Comparison of ENCODE assay signal across 8 cellular contexts in the genomic region with DNA sequence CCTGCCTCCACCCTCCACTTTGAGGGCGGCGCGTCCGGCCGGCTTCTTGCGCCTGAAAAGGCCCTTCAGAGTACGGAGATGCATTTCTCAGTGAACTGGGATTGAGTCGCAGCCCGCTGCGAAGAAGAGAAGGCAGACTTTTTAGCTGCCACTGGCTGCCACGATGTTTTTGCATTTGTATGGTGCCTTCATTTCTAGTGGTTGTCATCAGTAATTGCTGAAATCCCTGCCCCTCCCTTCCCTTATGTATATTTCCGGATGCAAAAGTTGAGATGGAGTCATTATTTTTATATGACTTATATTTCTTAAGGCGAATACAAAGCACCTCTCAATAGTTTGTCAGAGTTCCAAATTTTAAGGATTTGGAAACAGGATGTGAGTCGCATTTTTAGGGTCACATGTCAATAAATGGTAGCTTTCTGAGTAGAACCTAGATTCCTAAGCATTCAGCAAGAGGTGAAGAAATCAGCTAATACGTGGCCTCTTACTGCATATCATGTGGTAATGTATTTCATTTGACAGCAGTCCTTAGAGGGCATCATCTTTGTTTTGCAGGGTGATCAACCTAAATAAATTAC. TPM values are rescaled to one million over a fixed set of nuclear protein-coding genes. Genes with fewer than 3 reads are reported as not detected.
DNase-seq lines count a peak whose midpoint lies in the region; ATAC-seq and TF ChIP-seq lines count a peak whose summit lies in the region.

No MANE protein-coding gene starts in this region.

- H3K4me1 ChIP-seq in neural progenitor cell: peaks cover 5% of the 10 kb centered on the region

- peak overlapping the region; percentile 61 for H3K9ac ChIP-seq in neural progenitor cell

- H3K27me3 Mint-ChIP-seq in effector memory CD8-positive, alpha-beta T cell: no peaks in the 10 kb centered on the region
- H3K27me3 Mint-ChIP-seq in neural progenitor cell (ENCODE audit: insufficient read depth, low read depth): peaks cover 2% of the 10 kb centered on the region

- H3K36me3 Mint-ChIP-seq in effector memory CD8-positive, alpha-beta T cell (ENCODE audit: insufficient read depth): peaks cover 3% of the 10 kb centered on the region
- H3K36me3 Mint-ChIP-seq in neural progenitor cell: no peaks in the 10 kb centered on the region

- H3K79me2 ChIP-seq in neural progenitor cell (ENCODE audit: low read depth): peaks cover 45% of the 10 kb centered on the region

- DNase-seq in NCI-H2171 treated with DMSO at 0.1 percent for 48 hours (lab: John Stamatoyannopoulos, UW): peak; percentile 1
- DNase-seq in NCI-H2171 (lab: John Stamatoyannopoulos, UW): no peak
- peak; percentile 9 for DNase-seq in RWPE1 (ENCODE audit: low spot score)
- DNase-seq in effector memory CD8-positive, alpha-beta T cell: peak in 2 of 3 experiments; percentile 5 to 23
- DNase-seq in neural progenitor cell (ENCODE audit: low spot score): no peak
- DNase-seq in NCI-H2196 treated with DMSO at 0.1 percent for 48 hours (lab: John Stamatoyannopoulos, UW; ENCODE audit: unreplicated experiment): no peak

- CTCF ChIA-PET in RWPE1 (lab: Yijun Ruan, JAX): interaction anchor here (0.6 kb wide), 1 partner anchor 38 kb away, joined by 3 read pairs; no protein-coding TSS in a partner anchor

- H3K27ac ChIP-seq in RWPE1: peak overlapping the region; percentile 77
- no peak overlapping the region for H3K27ac ChIP-seq in neural progenitor cell

- peak; percentile 16 for ATAC-seq in effector memory CD8-positive, alpha-beta T cell (replicated peaks)
- ATAC-seq in HG03175 (IDR thresholded peaks at IDR 0.05; ENCODE audit: unreplicated experiment) (no peak), GM21737 (IDR thresholded peaks at IDR 0.05; ENCODE audit: unreplicated experiment) (no peak)

- peaks cover 23 to 37% of the 10 kb centered on the region in 2 donors for H3K4me1 Mint-ChIP-seq in effector memory CD8-positive, alpha-beta T cell (ENCODE audit: low read depth in 2 of 2)
- H3K4me1 Mint-ChIP-seq in neural progenitor cell: peaks cover 5% of the 10 kb centered on the region

- H3K9me3 Mint-ChIP-seq in effector memory CD8-positive, alpha-beta T cell: no peaks in the 10 kb centered on the region
- peaks cover 8% of the 10 kb centered on the region for H3K9me3 Mint-ChIP-seq in neural progenitor cell

- no peaks in the 10 kb centered on the region for H3F3A ChIP-seq in neural progenitor cell (ENCODE audit: low read depth)

- no peaks in the 10 kb centered on the region for H3K36me3 ChIP-seq in neural progenitor cell

- H3K9me3 ChIP-seq in neural progenitor cell (ENCODE audit: low read depth): no peaks in the 10 kb centered on the region

- peak overlapping the region; percentile 76 for H3K4me3 ChIP-seq in neural progenitor cell

- no peak overlapping the region for H2AFZ ChIP-seq in neural progenitor cell (replicated peaks)

- no peaks in the 10 kb centered on the region for H3K27me3 ChIP-seq in neural progenitor cell

- peak overlapping the region; percentile 79 for H3K4me2 ChIP-seq in neural progenitor cell

- H3K27ac Mint-ChIP-seq in effector memory CD8-positive, alpha-beta T cell: peak overlapping the region; percentile 98 to 99
- H3K27ac Mint-ChIP-seq in neural progenitor cell: no peak overlapping the region

- TF ChIP-seq CTCF in RWPE1 (conservative IDR thresholded peaks at IDR 0.05; ENCODE audit: low read depth): no peak
- TF ChIP-seq CTCF in neural progenitor cell (IDR thresholded peaks at IDR 0.05): no peak

- peaks cover 12% of the 10 kb centered on the region for H4K20me1 ChIP-seq in neural progenitor cell (ENCODE audit: low read depth)

- POLR2A ChIA-PET in RWPE1 (lab: Yijun Ruan, JAX; ENCODE audit: low non-redundant PET): no interaction called here

- peak overlapping the region; percentile 96 to 97 for H3K4me3 Mint-ChIP-seq in effector memory CD8-positive, alpha-beta T cell
- peak overlapping the region; percentile 82 for H3K4me3 Mint-ChIP-seq in neural progenitor cell

RNA-seq across cellular contexts. Expression of gene ATP6AP2, which starts 0.7 kb away (rescaled TPM):
- 70.1 and 88.1 TPM in 2 replicates for total RNA-seq in neural progenitor cell (ENCODE audit: low replicate concordance)

RNA-seq across cellular contexts. Expression of gene MPC1L, which starts 41.8 kb away (rescaled TPM):
- not detected in 2 replicates for total RNA-seq in neural progenitor cell (ENCODE audit: low replicate concordance)

Comparison
In these comparisons a context has a peak if more than half of its experiments do, and no peak if none do; other contexts are left out.
1. DNase-seq: peak in NCI-H2171 treated with DMSO at 0.1 percent for 48 hours (single experiment), RWPE1 (single experiment) and effector memory CD8-positive, alpha-beta T cell (2 of 3); none in NCI-H2171 (single experiment), neural progenitor cell (single experiment) and NCI-H2196 treated with DMSO at 0.1 percent for 48 hours (single experiment).